10 cellular contexts compared by ENCODE assay signal in the genomic region with DNA sequence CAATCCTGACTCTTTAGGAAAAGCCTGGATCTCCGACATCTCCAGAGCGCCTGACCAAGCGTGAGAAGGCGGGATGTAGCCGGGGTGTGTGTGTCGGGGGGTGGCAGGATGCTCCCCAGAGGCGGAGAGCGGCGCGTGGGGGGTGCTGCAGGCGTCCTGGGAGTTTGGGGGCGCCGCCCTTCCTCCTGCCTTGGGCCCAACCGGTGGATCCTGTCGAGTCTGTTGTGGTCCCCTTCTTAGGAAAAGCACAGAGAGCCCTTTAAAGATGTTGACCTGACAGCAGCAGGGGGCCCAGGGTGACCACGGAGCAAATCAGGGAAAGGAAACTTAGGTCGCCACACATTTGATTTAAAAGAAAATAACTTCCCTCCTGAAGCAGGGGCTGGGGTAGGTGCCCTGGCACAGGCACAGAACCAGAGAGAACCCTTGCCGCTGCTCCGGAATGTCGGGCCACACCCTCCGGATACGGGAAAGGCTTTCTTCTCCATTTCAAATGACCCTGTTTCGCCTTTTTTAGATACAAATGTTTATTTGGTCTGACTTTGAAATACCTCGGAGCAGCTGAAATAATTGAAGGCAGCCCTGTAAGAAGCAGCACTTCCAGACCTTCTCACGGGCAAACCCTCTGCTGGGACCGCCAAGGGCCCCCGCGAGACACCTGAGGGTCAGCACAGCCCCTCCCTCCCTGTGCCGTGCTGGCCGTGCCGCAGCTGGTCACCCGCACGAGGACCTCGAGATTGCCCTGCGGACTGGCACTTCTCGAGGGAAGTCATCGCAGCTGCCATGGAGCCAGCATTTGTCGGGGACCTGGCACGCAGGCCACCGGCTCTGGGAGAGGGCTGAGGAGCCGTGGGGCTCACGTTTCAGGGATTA.
DNase-seq lines count a peak whose midpoint lies in the region; TF ChIP-seq lines count a peak whose summit lies in the region.
"Had no signal": no experiment of that assay in that cellular context is flagged by ENCODE, and none has a peak within 500 bp of the region (broad histone marks: within the 10 kb centered on the region; RNA-seq: fewer than 3 reads in every experiment).

No MANE protein-coding gene starts in this region.

- H3K4me1 ChIP-seq in fibroblast of lung (ENCODE audit: control insufficient read depth, extremely low read depth, insufficient read depth, low read length) (peaks cover 6% of the 10 kb centered on the region), neutrophil (ENCODE audit: control insufficient read depth in 1 of 2, insufficient read depth in 1 of 2, low read depth in 1 of 2, low read length in 1 of 2) (peaks cover 55 to 78% of the 10 kb centered on the region in 2 experiments), A673 (ENCODE audit: insufficient read depth, low read length, poor library complexity, severe bottlenecking) (no peaks in the 10 kb centered on the region)
- H3K4me1 ChIP-seq: pancreas had no signal

- POLR2A ChIA-PET in BJ (lab: Charles Lee): no interaction called here
- POLR2A ChIA-PET in A673 (lab: Charles Lee; ENCODE audit: low non-redundant PET): no interaction called here

- H3K9me3 ChIP-seq in fibroblast of lung (ENCODE audit: control insufficient read depth, insufficient read depth, low read depth, low read length) (no peaks in the 10 kb centered on the region), neutrophil (no peaks in the 10 kb centered on the region), A673 (ENCODE audit: low read depth, low read length, poor library complexity, severe bottlenecking) (no peaks in the 10 kb centered on the region)
- H3K9me3 ChIP-seq: pancreas had no signal

- peak overlapping the region; percentile 59 for H2AFZ ChIP-seq in fibroblast of lung (ENCODE audit: low read length)

- no peaks in the 10 kb centered on the region for H4K20me1 ChIP-seq in fibroblast of lung (ENCODE audit: control insufficient read depth, extremely low read depth, insufficient read depth, low read length)

- DNase-seq in BJ (ENCODE audit: low read depth) (no peak), LHCN-M2 (ENCODE audit: low read depth) (peak; percentile 54), fibroblast of lung (ENCODE audit: low read depth in 2 of 2) (peak in 1 of 2 donors; percentile 6), A673 (ENCODE audit: low spot score) (no peak), dermis blood vessel endothelial cell (no peak), DMS114 treated with DMSO at 0.1 percent for 48 hours (lab: John Stamatoyannopoulos, UW; ENCODE audit: unreplicated experiment) (no peak)
- DNase-seq in stimulated activated CD4-positive, alpha-beta T cell treated with anti-CD3 and anti-CD28 coated beads, Interleukin-2, amount 100 ng/mL, for 48 hours: no peak
- DNase-seq: WERI-Rb-1 had no signal

- intact Hi-C loops in A673 (cut with micrococcal nuclease; ENCODE audit: unreplicated experiment): no loop called here

- no TSS peak for BruUV-seq in A673 (replicated peaks; lab: Mats Ljungman, UMichigan)

- H3K4me2 ChIP-seq in fibroblast of lung (ENCODE audit: extremely low read depth, insufficient read depth, low read length): peak overlapping the region; percentile 54

- H3K27ac ChIP-seq in fibroblast of lung (ENCODE audit: insufficient read depth, low read length) (no peak overlapping the region), neutrophil (peak overlapping the region; percentile 87), A673 (ENCODE audit: low read depth, low read length, poor library complexity, severe bottlenecking) (no peak overlapping the region)
- H3K27ac ChIP-seq: pancreas, WERI-Rb-1 had no signal

- no peak for TF ChIP-seq CTCF in BJ (IDR thresholded peaks at IDR 0.05; ENCODE audit: insufficient read depth, low read depth, low read length)
- TF ChIP-seq CTCF in fibroblast of lung (conservative IDR thresholded peaks at IDR 0.05 in 1 of 2, IDR thresholded peaks at IDR 0.05 in 1 of 2; ENCODE audit: low read depth in 1 of 2, low read length in 2 of 2): no peak
- no peak for TF ChIP-seq CTCF in neutrophil (IDR thresholded peaks at IDR 0.05)
- TF ChIP-seq CTCF in A673 (conservative IDR thresholded peaks at IDR 0.05; ENCODE audit: low read depth, low read length): no peak

- CTCF ChIA-PET in BJ (lab: Yijun Ruan, JAX): interaction anchor here (1.3 kb wide), 1 partner anchor 9 kb away, joined by 6 read pairs; no protein-coding TSS in a partner anchor
- CTCF ChIA-PET in A673 (lab: Charles Lee): no interaction called here

- H3K27me3 ChIP-seq in BJ (ENCODE audit: control insufficient read depth, insufficient read depth, low read length): peaks cover 4% of the 10 kb centered on the region; the same call in 1 of the 2 replicates
- H3K27me3 ChIP-seq in fibroblast of lung (ENCODE audit: control insufficient read depth, insufficient read depth, low read length): no peaks in the 10 kb centered on the region
- H3K27me3 ChIP-seq in neutrophil: no peaks in the 10 kb centered on the region
- no peaks in the 10 kb centered on the region for H3K27me3 ChIP-seq in A673 (replicated peaks; ENCODE audit: insufficient read depth, low read depth, low read length, poor library complexity)
- H3K27me3 ChIP-seq: pancreas had no signal

- no peaks in the 10 kb centered on the region for H3K79me2 ChIP-seq in fibroblast of lung (ENCODE audit: control insufficient read depth, insufficient read depth, low read length)

- H3K36me3 ChIP-seq in BJ (ENCODE audit: control insufficient read depth, insufficient read depth, low read length): no peaks in the 10 kb centered on the region
- H3K36me3 ChIP-seq in fibroblast of lung (ENCODE audit: control insufficient read depth, insufficient read depth, low read length): no peaks in the 10 kb centered on the region
- H3K36me3 ChIP-seq in neutrophil: peaks cover 6% of the 10 kb centered on the region
- H3K36me3 ChIP-seq in A673 (ENCODE audit: insufficient read depth, low read length, poor library complexity, severe bottlenecking): no peaks in the 10 kb centered on the region
- H3K36me3 ChIP-seq: pancreas, WERI-Rb-1 had no signal

- peak overlapping the region; percentile 13 for H3K9ac ChIP-seq in fibroblast of lung (ENCODE audit: insufficient read depth, low read length)

- H3K4me3 ChIP-seq in BJ (ENCODE audit: low read depth, low read length) (0 out of 2 replicates have a peak overlapping the region, but pooled peaks have one; percentile 9), fibroblast of lung (replicated peaks in 1 of 4; ENCODE audit: control extremely low read depth in 1 of 4, insufficient read depth in 1 of 4, low read depth in 3 of 4, low read length in 4 of 4) (peak overlapping the region in 2 of 4 experiments; percentile 12 to 20), neutrophil (ENCODE audit: low read depth in 1 of 2, low read length in 1 of 2) (peak overlapping the region; percentile 22 to 30), A673 (ENCODE audit: low read depth, low read length, poor library complexity, severe bottlenecking) (no peak overlapping the region)
- H3K4me3 ChIP-seq: pancreas had no signal
